ENCODE assay signal across 1 cellular context in the genomic region with DNA sequence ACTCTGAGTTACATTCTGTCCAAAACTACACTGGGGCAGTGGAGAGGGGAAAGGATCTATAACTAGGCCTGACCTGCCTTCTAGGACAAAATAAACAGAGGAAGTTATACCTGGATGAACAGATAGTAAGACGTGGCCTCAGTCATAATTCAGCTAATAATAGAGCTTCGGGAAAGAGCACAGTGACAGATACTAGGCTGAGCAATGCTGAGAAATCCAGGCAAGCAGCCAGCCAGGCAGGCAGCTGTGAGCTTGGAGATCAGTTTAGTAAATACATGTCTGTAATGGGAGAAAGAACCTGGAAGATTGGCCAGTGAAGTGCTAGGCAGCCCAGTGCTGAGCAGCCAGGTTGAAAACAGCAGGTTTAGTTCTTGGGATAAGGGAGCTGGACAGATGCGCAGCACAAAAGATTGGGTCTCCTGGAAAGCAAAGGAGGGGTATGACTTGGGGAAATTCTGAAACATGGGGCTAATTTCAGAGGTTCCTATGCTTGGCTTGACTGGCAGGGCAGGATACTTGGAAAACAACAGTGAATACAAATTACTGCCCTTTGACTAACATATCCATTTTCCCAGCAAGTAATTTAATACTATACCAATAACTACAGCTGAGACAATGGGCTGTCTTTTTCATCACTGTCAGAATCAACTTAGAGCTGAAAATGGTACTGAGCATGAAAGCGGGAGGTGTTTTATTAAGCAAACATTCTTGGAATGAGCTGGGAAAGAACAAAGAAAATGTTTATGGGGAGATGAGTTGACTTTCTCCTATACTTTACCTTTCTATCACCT.
TF ChIP-seq lines count a peak whose summit lies in the region.

No MANE protein-coding gene starts in this region.

TF ChIP-seq in HepG2, 621 proteins besides CTCF, POLR2A, EP300 and RAD21 (continued from another document):
- TF ChIP-seq, protein P1, sequence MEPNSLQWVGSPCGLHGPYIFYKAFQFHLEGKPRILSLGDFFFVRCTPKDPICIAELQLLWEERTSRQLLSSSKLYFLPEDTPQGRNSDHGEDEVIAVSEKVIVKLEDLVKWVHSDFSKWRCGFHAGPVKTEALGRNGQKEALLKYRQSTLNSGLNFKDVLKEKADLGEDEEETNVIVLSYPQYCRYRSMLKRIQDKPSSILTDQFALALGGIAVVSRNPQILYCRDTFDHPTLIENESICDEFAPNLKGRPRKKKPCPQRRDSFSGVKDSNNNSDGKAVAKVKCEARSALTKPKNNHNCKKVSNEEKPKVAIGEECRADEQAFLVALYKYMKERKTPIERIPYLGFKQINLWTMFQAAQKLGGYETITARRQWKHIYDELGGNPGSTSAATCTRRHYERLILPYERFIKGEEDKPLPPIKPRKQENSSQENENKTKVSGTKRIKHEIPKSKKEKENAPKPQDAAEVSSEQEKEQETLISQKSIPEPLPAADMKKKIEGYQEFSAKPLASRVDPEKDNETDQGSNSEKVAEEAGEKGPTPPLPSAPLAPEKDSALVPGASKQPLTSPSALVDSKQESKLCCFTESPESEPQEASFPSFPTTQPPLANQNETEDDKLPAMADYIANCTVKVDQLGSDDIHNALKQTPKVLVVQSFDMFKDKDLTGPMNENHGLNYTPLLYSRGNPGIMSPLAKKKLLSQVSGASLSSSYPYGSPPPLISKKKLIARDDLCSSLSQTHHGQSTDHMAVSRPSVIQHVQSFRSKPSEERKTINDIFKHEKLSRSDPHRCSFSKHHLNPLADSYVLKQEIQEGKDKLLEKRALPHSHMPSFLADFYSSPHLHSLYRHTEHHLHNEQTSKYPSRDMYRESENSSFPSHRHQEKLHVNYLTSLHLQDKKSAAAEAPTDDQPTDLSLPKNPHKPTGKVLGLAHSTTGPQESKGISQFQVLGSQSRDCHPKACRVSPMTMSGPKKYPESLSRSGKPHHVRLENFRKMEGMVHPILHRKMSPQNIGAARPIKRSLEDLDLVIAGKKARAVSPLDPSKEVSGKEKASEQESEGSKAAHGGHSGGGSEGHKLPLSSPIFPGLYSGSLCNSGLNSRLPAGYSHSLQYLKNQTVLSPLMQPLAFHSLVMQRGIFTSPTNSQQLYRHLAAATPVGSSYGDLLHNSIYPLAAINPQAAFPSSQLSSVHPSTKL (CRISPR knock-in tag; IDR thresholded peaks at IDR 0.05): no peak
- TF ChIP-seq ZNF790 (CRISPR knock-in tag; IDR thresholded peaks at IDR 0.05; ENCODE audit: borderline replicate concordance) (no peak), SP5 (CRISPR knock-in tag; IDR thresholded peaks at IDR 0.05; ENCODE audit: borderline replicate concordance, low read depth) (no peak), ZNF556 (CRISPR knock-in tag; IDR thresholded peaks at IDR 0.05; ENCODE audit: borderline replicate concordance) (no peak), CENPT (CRISPR knock-in tag; IDR thresholded peaks at IDR 0.05; ENCODE audit: low read depth) (no peak), SMC3 (IDR thresholded peaks at IDR 0.05; ENCODE audit: low read length) (no peak), TOE1 (CRISPR knock-in tag; IDR thresholded peaks at IDR 0.05) (no peak), PHF5A (CRISPR knock-in tag; IDR thresholded peaks at IDR 0.05; ENCODE audit: low read depth, unreplicated experiment) (no peak), IRX3 (CRISPR knock-in tag; IDR thresholded peaks at IDR 0.05; ENCODE audit: borderline replicate concordance, low read depth) (no peak), ZNF660 (CRISPR knock-in tag; IDR thresholded peaks at IDR 0.05; ENCODE audit: borderline replicate concordance, low read depth) (no peak)
